In the genomic region with DNA sequence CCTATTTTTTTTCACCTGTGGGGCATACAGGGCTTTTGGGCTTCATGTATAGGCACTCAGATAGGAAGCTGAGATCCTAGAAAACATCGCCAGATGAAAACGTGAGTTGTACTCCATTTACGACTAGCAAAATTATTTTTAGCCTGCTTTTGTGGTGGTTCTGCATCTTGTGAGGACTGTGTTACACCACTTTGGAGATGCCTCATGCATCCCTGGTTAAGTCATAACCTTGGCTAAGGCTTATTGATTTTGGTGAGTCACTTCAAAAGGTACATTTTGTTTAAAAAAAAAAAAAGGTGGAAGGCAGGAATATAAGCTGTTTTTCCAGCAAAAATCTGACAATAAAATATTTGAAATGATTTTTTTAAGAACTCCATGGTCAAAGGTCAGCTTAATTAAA, we compare ENCODE assay signal across 20 cellular contexts.
"Had no signal": no experiment of that assay in that cellular context is flagged by ENCODE, and none has a peak within 500 bp of the region (broad histone marks: within the 10 kb centered on the region; RNA-seq: fewer than 3 reads in every experiment).

No MANE protein-coding gene starts in this region.

- H3K36me3 ChIP-seq: left ventricle myocardium inferior, right atrium auricular region, transverse colon, uterus had no signal

- H3K27me3 ChIP-seq: right atrium auricular region, transverse colon, uterus had no signal

- H3K9me3 ChIP-seq: left ventricle myocardium inferior, right atrium auricular region, transverse colon, uterus had no signal

- DNase-seq: activated CD4-positive, alpha-beta T cell treated with anti-CD3 and anti-CD28 coated beads for 36 hours; activated CD4-positive, alpha-beta T cell treated with anti-CD3 and anti-CD28 coated beads, Interleukin-2, amount 50 U/mL, for 48 hours; activated naive CD4-positive, alpha-beta T cell; activated naive CD8-positive, alpha-beta T cell treated with anti-CD3 and anti-CD28 coated beads for 36 hours; activated T-cell treated with anti-CD3 and anti-CD28 coated beads for 4 hours; amniotic stem cell; dermis blood vessel endothelial cell; effector memory CD4-positive, alpha-beta T cell; foreskin melanocyte; head of caudate nucleus; kidney; left ventricle myocardium inferior; stimulated activated CD4-positive, alpha-beta T cell treated with anti-CD3 and anti-CD28 coated beads, Interleukin-15, amount 100 ng/mL, for 24 hours; stimulated activated CD4-positive, alpha-beta T cell treated with anti-CD3 and anti-CD28 coated beads, Interleukin-2, amount 100 ng/mL, for 48 hours; T-helper 2 cell; transverse colon; uterus had no signal

- H3K4me1 ChIP-seq: left ventricle myocardium inferior, right atrium auricular region, uterus had no signal

- H3K27ac ChIP-seq: left ventricle myocardium inferior, right atrium auricular region, transverse colon, uterus had no signal

- H3K4me3 ChIP-seq: left ventricle myocardium inferior, right atrium auricular region, transverse colon, uterus had no signal

- FAIRE-seq: endothelial cell of umbilical vein, kidney, TTC549 had no signal

- ATAC-seq: activated CD4-positive, alpha-beta T cell treated with anti-CD3 and anti-CD28 coated beads for 36 hours had no signal
